In the genomic region with DNA sequence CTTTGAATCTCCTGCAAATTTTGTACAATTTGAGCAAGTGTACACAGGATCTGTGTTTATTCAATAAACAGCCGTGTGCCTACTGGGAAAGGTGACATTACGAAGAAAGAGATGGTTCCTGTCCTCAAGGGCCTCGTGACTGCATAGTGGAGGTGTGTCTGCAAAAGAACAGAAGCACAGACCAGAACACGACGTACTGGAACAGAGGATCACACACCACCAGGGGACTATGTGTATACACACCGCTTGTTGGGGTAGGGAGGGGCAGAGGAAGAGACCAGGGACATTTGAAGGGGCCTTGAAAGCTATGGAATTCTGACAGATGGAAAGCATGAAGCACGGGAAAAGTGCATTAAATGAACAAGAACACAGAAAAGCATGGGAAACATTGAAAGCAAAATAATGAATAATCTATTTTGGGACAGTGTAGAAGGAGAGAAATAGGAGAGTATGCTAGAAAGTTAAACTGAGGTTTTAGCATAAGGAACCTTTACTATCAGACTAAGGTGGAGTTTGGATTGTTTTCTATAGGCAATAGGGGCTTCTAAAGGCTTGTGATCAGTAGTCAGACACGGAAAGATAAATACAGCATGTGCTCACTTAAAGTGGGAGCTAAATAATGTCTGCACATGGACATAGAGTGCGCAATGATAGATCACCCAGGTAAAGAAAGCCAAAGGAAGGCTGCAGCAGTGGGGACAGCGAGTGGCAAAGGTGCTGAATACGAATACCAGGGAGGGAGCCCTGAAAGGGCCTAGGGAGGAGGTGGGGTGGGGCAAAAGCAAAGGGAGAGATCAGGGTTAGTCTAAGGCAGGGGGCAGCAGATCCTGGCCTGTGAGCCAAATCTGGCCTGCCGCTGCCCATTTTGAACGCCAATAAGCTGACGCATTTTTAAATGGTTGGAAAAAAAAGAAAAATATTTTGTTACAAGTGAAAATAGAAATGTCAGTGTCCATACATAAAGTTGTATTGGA, we compare ENCODE assay signal across 16 cellular contexts. TPM values are rescaled to one million over a fixed set of nuclear protein-coding genes. Genes with fewer than 3 reads are reported as not detected.
DNase-seq lines count a peak whose midpoint lies in the region; ATAC-seq, FAIRE-seq and TF ChIP-seq lines count a peak whose summit lies in the region.
"Had no signal": no experiment of that assay in that cellular context is flagged by ENCODE, and none has a peak within 500 bp of the region (broad histone marks: within the 10 kb centered on the region; RNA-seq: fewer than 3 reads in every experiment).

No MANE protein-coding gene starts in this region.

- peak in 1 of 10 experiments; percentile 11 for DNase-seq in CD4-positive, alpha-beta T cell
- DNase-seq in Peyer's patch (peak in 2 of 3 donors; percentile 55 to 74), right cardiac atrium (no peak), pancreas (no peak), chondrocyte (ENCODE audit: low spot score) (no peak), osteoblast (ENCODE audit: insufficient read length, low spot score, missing footprints) (no peak)
- DNase-seq in stimulated activated effector memory CD8-positive, alpha-beta T cell treated with anti-CD3 and anti-CD28 coated beads, Interleukin-12 subunit alpha, Interleukin-12 subunit beta, amount 100 ng/mL, for 72 hours (ENCODE audit: low spot score in 2 of 2): no peak
- DNase-seq: activated CD4-positive, alpha-beta T cell treated with anti-CD3 and anti-CD28 coated beads for 4 hours; NCI-H2081; NCI-H774 had no signal

- WGBS in right cardiac atrium: 62% methylated on average over 14 of the region's 14 CpGs
- WGBS in pancreas, 2 donors: 51 to 53% methylated on average over 14 of the region's 14 CpGs

- H3K4me3 ChIP-seq in Peyer's patch: no peak overlapping the region
- no peak overlapping the region for H3K4me3 ChIP-seq in right cardiac atrium (ENCODE audit: low read length)
- no peak overlapping the region for H3K4me3 ChIP-seq in pancreas
- no peak overlapping the region for H3K4me3 ChIP-seq in osteoblast (ENCODE audit: insufficient read depth, low read length)
- H3K4me3 ChIP-seq: MG63 had no signal

- no peak for TF ChIP-seq POLR2A in Peyer's patch (IDR thresholded peaks at IDR 0.05)

- CTCF ChIA-PET in CD4-positive, alpha-beta T cell (lab: Charles Lee): no interaction called here

- peaks cover 93% of the 10 kb centered on the region for H3K79me2 ChIP-seq in osteoblast (ENCODE audit: insufficient read depth, low read length)

- no peaks in the 10 kb centered on the region for H3K9me3 Mint-ChIP-seq in CD4-positive, alpha-beta T cell
- H3K9me3 Mint-ChIP-seq in stimulated activated effector memory CD8-positive, alpha-beta T cell treated with anti-CD3 and anti-CD28 coated beads, Interleukin-12 subunit alpha, Interleukin-12 subunit beta, amount 100 ng/mL, for 72 hours: no peaks in the 10 kb centered on the region
- H3K9me3 Mint-ChIP-seq in chondrocyte (ENCODE audit: low read depth): no peaks in the 10 kb centered on the region
- H3K9me3 Mint-ChIP-seq: central memory CD8-positive, alpha-beta T cell had no signal

- intact Hi-C loops in CD4-positive, alpha-beta T cell (cut with DNase I, micrococcal nuclease): loop anchor here in 1 of 2 experiments (1.0 kb wide), 1 partner anchor 7 kb away; no protein-coding TSS in a partner anchor
- intact Hi-C loops in right cardiac atrium (cut with DNase I) (loop anchor here in 1 of 4 donors (10.0 kb wide), 1 partner anchor 81 kb away; no protein-coding TSS in a partner anchor), pancreas (cut with DNase I) (no loop called here)

- H3K4me1 ChIP-seq in Peyer's patch: peaks cover 3 to 56% (median 24%) of the 10 kb centered on the region in 4 donors
- H3K4me1 ChIP-seq in right cardiac atrium (ENCODE audit: control insufficient read depth, insufficient read depth, low read length): peaks cover 15% of the 10 kb centered on the region
- peaks cover 17 to 63% (median 27%) of the 10 kb centered on the region in 3 donors for H3K4me1 ChIP-seq in pancreas
- peaks cover 11% of the 10 kb centered on the region for H3K4me1 ChIP-seq in osteoblast (ENCODE audit: insufficient read depth, low read length)

- H3K36me3 ChIP-seq in Peyer's patch (no peaks in the 10 kb centered on the region), pancreas (no peaks in the 10 kb centered on the region), osteoblast (ENCODE audit: insufficient read depth, low read length) (no peaks in the 10 kb centered on the region)
- H3K36me3 ChIP-seq: MG63 had no signal

- no peak for FAIRE-seq in pancreas (lab: Jason Lieb, UNC)
- FAIRE-seq: frontal cortex, HTR-8/SVneo had no signal

- H3K27ac ChIP-seq in CD4-positive, alpha-beta T cell (ENCODE audit: low read depth, low read length): no peak overlapping the region
- H3K27ac ChIP-seq in Peyer's patch: peak overlapping the region in 2 of 4 donors; percentile 15 to 43
- H3K27ac ChIP-seq in right cardiac atrium (ENCODE audit: low read length): peak overlapping the region; percentile 9
- peak overlapping the region in 1 of 4 donors; percentile 36 for H3K27ac ChIP-seq in pancreas
- H3K27ac ChIP-seq in osteoblast (ENCODE audit: low read depth, low read length): no peak overlapping the region

- no peak overlapping the region for H3K4me2 ChIP-seq in osteoblast (ENCODE audit: insufficient read depth, low read length)

- H3K9me3 ChIP-seq in CD4-positive, alpha-beta T cell (ENCODE audit: control insufficient read depth, low read length): no peaks in the 10 kb centered on the region
- H3K9me3 ChIP-seq in Peyer's patch (no peaks in the 10 kb centered on the region), right cardiac atrium (ENCODE audit: control insufficient read depth, low read length) (no peaks in the 10 kb centered on the region), pancreas (no peaks in the 10 kb centered on the region), osteoblast (ENCODE audit: low read depth, low read length) (no peaks in the 10 kb centered on the region)
- H3K9me3 ChIP-seq: MG63 had no signal

- H3K27ac Mint-ChIP-seq in CD4-positive, alpha-beta T cell: no peak overlapping the region
- no peak overlapping the region for H3K27ac Mint-ChIP-seq in stimulated activated effector memory CD8-positive, alpha-beta T cell treated with anti-CD3 and anti-CD28 coated beads, Interleukin-12 subunit alpha, Interleukin-12 subunit beta, amount 100 ng/mL, for 72 hours
- no peak overlapping the region for H3K27ac Mint-ChIP-seq in chondrocyte (ENCODE audit: unreplicated experiment)
- H3K27ac Mint-ChIP-seq: activated naive CD8-positive, alpha-beta T cell had no signal

- no peak overlapping the region for H3K4me3 Mint-ChIP-seq in CD4-positive, alpha-beta T cell
- H3K4me3 Mint-ChIP-seq in stimulated activated effector memory CD8-positive, alpha-beta T cell treated with anti-CD3 and anti-CD28 coated beads, Interleukin-12 subunit alpha, Interleukin-12 subunit beta, amount 100 ng/mL, for 72 hours: no peak overlapping the region
- H3K4me3 Mint-ChIP-seq in chondrocyte (ENCODE audit: unreplicated experiment): no peak overlapping the region
- H3K4me3 Mint-ChIP-seq: activated naive CD8-positive, alpha-beta T cell; central memory CD8-positive, alpha-beta T cell had no signal

- ATAC-seq in CD4-positive, alpha-beta T cell (ENCODE audit: poor library complexity): peak; percentile 74
- ATAC-seq in right cardiac atrium: peak; percentile 80 to 82
- ATAC-seq in pancreas: peak; percentile 47 to 87 (median 66)
- no peak for ATAC-seq in GM18909 (IDR thresholded peaks at IDR 0.05; ENCODE audit: poor library complexity, unreplicated experiment)
- ATAC-seq in stimulated activated effector memory CD8-positive, alpha-beta T cell treated with anti-CD3 and anti-CD28 coated beads, Interleukin-12 subunit alpha, Interleukin-12 subunit beta, amount 100 ng/mL, for 72 hours: no peak

- no peak for TF ChIP-seq CTCF in CD4-positive, alpha-beta T cell (IDR thresholded peaks at IDR 0.05)
- TF ChIP-seq CTCF in Peyer's patch (IDR thresholded peaks at IDR 0.05) (no peak), pancreas (IDR thresholded peaks at IDR 0.05) (no peak), chondrocyte (IDR thresholded peaks at IDR 0.05) (no peak), osteoblast (IDR thresholded peaks at IDR 0.05; ENCODE audit: extremely low read depth, low read depth, low read length) (no peak)

- H4K20me1 ChIP-seq in osteoblast (ENCODE audit: insufficient read depth, low read length): peaks cover 62% of the 10 kb centered on the region

- no peaks in the 10 kb centered on the region for H3K27me3 Mint-ChIP-seq in CD4-positive, alpha-beta T cell
- H3K27me3 Mint-ChIP-seq in chondrocyte (ENCODE audit: low read depth): no peaks in the 10 kb centered on the region
- H3K27me3 Mint-ChIP-seq: activated naive CD8-positive, alpha-beta T cell; central memory CD8-positive, alpha-beta T cell had no signal

- peaks cover 56% of the 10 kb centered on the region for H3K4me1 Mint-ChIP-seq in CD4-positive, alpha-beta T cell (ENCODE audit: low read depth)
- H3K4me1 Mint-ChIP-seq in stimulated activated effector memory CD8-positive, alpha-beta T cell treated with anti-CD3 and anti-CD28 coated beads, Interleukin-12 subunit alpha, Interleukin-12 subunit beta, amount 100 ng/mL, for 72 hours: peaks cover 31% of the 10 kb centered on the region
- H3K4me1 Mint-ChIP-seq in chondrocyte (ENCODE audit: low read depth): peaks cover 32% of the 10 kb centered on the region

- no peak overlapping the region for H2AFZ ChIP-seq in osteoblast (ENCODE audit: low read length)

- no peaks in the 10 kb centered on the region for H3K36me3 Mint-ChIP-seq in CD4-positive, alpha-beta T cell (ENCODE audit: low read depth)
- H3K36me3 Mint-ChIP-seq in stimulated activated effector memory CD8-positive, alpha-beta T cell treated with anti-CD3 and anti-CD28 coated beads, Interleukin-12 subunit alpha, Interleukin-12 subunit beta, amount 100 ng/mL, for 72 hours: no peaks in the 10 kb centered on the region
- no peaks in the 10 kb centered on the region for H3K36me3 Mint-ChIP-seq in chondrocyte (ENCODE audit: low read depth)
- H3K36me3 Mint-ChIP-seq: activated naive CD8-positive, alpha-beta T cell had no signal

- POLR2A ChIA-PET in CD4-positive, alpha-beta T cell (lab: Charles Lee): interaction anchor here (1.4 to 1.6 kb wide), 2 partner anchors 7 to 11 kb away, joined by 5 to 6 read pairs; a partner anchor contains a TSS

- H3K27me3 ChIP-seq in CD4-positive, alpha-beta T cell (ENCODE audit: control insufficient read depth, insufficient read depth, low read length): no peaks in the 10 kb centered on the region
- H3K27me3 ChIP-seq in Peyer's patch (no peaks in the 10 kb centered on the region), right cardiac atrium (ENCODE audit: control insufficient read depth, insufficient read depth) (no peaks in the 10 kb centered on the region), pancreas (no peaks in the 10 kb centered on the region), osteoblast (ENCODE audit: insufficient read depth, low read length) (no peaks in the 10 kb centered on the region)
- H3K27me3 ChIP-seq: MG63 had no signal

RNA-seq across cellular contexts. Expression of a gene that starts 11.0 kb away (rescaled TPM):
- total RNA-seq in CD4-positive, alpha-beta T cell: 100 to 1,000 TPM; 240 to 252 TPM
- total RNA-seq in Peyer's patch: 100 to 1,000 TPM; 116 to 251 (median 126) TPM
- 100 to 1,000 TPM in 1 of 4 donors, 10 to 100 TPM in 3; 76.6 to 106 (median 88.0) TPM for total RNA-seq in right cardiac atrium
- polyA plus RNA-seq in right cardiac atrium: 33.1 TPM
- 10 to 100 TPM; 44.3 to 89.8 (median 54.4) TPM for total RNA-seq in pancreas
- polyA plus RNA-seq in pancreas: 10 to 100 TPM; 15.5 to 26.5 TPM
- total RNA-seq in chondrocyte: 105 to 112 TPM (median 110 TPM) in 3 replicates
- total RNA-seq in osteoblast: 178 and 197 TPM in 2 replicates

Comparison
In these comparisons a context has a peak if more than half of its experiments do, and no peak if none do; other contexts are left out.
1. ATAC-seq: peak in CD4-positive, alpha-beta T cell (single experiment), right cardiac atrium (2 of 2) and pancreas (4 of 4); none in GM18909 (single experiment) and stimulated activated effector memory CD8-positive, alpha-beta T cell treated with anti-CD3 and anti-CD28 coated beads, Interleukin-12 subunit alpha, Interleukin-12 subunit beta, amount 100 ng/mL, for 72 hours (single experiment).
2. DNase-seq: peak in Peyer's patch (2 of 3); none in right cardiac atrium (0 of 3), pancreas (0 of 6), stimulated activated effector memory CD8-positive, alpha-beta T cell treated with anti-CD3 and anti-CD28 coated beads, Interleukin-12 subunit alpha, Interleukin-12 subunit beta, amount 100 ng/mL, for 72 hours (0 of 2), chondrocyte (single experiment) and osteoblast (single experiment).